In the genomic region with DNA sequence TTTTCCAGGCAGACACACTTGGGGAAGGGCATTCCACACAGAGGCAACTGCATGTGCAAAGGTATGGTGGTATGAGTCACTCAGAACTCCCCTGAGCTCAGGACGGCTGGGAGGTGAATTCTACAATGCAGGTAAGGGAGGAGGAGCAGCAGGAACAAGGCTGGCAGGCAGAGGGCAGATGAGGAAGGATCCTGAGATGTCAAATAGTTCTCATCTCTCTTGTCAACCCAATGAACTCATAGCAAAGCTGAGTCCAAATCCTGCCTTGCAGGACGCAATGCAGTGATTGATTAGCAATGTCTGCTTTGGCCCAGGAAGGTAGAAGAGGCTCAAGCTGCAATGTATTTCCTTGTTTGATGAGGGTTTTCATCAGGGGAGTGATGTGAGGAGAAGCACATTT, we compare ENCODE assay signal across 24 cellular contexts.
A peak's percentile ranks its signal among the peaks of the same experiment; 100 is the strongest.
DNase-seq lines count a peak whose midpoint lies in the region; ATAC-seq, FAIRE-seq and TF ChIP-seq lines count a peak whose summit lies in the region.
"Had no signal": no experiment of that assay in that cellular context is flagged by ENCODE, and none has a peak within 500 bp of the region (broad histone marks: within the 10 kb centered on the region; RNA-seq: fewer than 3 reads in every experiment).

No MANE protein-coding gene starts in this region.

- no peaks in the 10 kb centered on the region for H3K27me3 Mint-ChIP-seq in Caco-2 (ENCODE audit: insufficient read depth, unreplicated experiment)
- H3K27me3 Mint-ChIP-seq: brain; CD8-positive, alpha-beta memory T cell; IgD-negative memory B cell; memory B cell; naive B cell; stimulated activated memory B cell treated with anti-CD40 and anti-IgM and Interleukin-4, amounts not matched to agents 10 μg/mL and 1 μg/mL and 100 μg/mL, for 72 hours had no signal

- no peak for TF ChIP-seq POLR2A in H1 (IDR thresholded peaks at IDR 0.05; ENCODE audit: control extremely low read depth in 1 of 2, low read depth in 2 of 2, low read length in 2 of 2)
- no peak for TF ChIP-seq POLR2A in gastroesophageal sphincter (IDR thresholded peaks at IDR 0.05)

- intact Hi-C loops in Caco-2 (cut with micrococcal nuclease; ENCODE audit: unreplicated experiment) (no loop called here), mucosa of descending colon (cut with DNase I, micrococcal nuclease) (no loop called here)

- 0 out of 4 replicates have a peak, but pooled peaks of 1 of the 2 experiments have one; percentile 18 for TF ChIP-seq RAD21 in H1 (IDR thresholded peaks at IDR 0.05 in 1 of 2, conservative IDR thresholded peaks at IDR 0.05 in 1 of 2; ENCODE audit: low read depth in 2 of 2, low read length in 2 of 2)

- H4K91ac ChIP-seq in H1 (replicated peaks; ENCODE audit: insufficient read length, low read length) = no peak overlapping the region

- no TSS peak for BruUV-seq in Caco-2 (replicated peaks; lab: Mats Ljungman, UMichigan)

- H3K36me3 ChIP-seq in Caco-2 (ENCODE audit: control insufficient read depth, insufficient read depth, low read length) = no peaks in the 10 kb centered on the region
- H3K36me3 ChIP-seq in H1 (ENCODE audit: control insufficient read depth in 2 of 4, insufficient read depth in 4 of 4, low read length in 3 of 4) = no peaks in the 10 kb centered on the region
- no peaks in the 10 kb centered on the region for H3K36me3 ChIP-seq in mucosa of descending colon (ENCODE audit: low read depth)
- no peaks in the 10 kb centered on the region for H3K36me3 ChIP-seq in gastroesophageal sphincter

- no peak overlapping the region for H3K23ac ChIP-seq in H1 (ENCODE audit: insufficient read length)

- H3K4me3 ChIP-seq in Caco-2 (ENCODE audit: low read depth, low read length) (no peak overlapping the region), H1 (ENCODE audit: extremely low read depth in 1 of 4, insufficient read depth in 2 of 4, low read depth in 3 of 4, low read length in 4 of 4) (no peak overlapping the region), mucosa of descending colon (no peak overlapping the region), gastroesophageal sphincter (no peak overlapping the region)

- H3K56ac ChIP-seq in H1 (replicated peaks; ENCODE audit: insufficient read length, low read depth, low read length) = no peak overlapping the region

- H2BK12ac ChIP-seq in H1 (ENCODE audit: low read depth, low read length) = no peak overlapping the region

- no peaks in the 10 kb centered on the region; a peak in 1 of 4 replicates for H3K79me2 ChIP-seq in H1 (ENCODE audit: control insufficient read depth in 1 of 2, insufficient read depth in 2 of 2, low read length in 2 of 2)
- H3K79me2 ChIP-seq: parathyroid adenoma had no signal

- TF ChIP-seq CTCF in Caco-2 (IDR thresholded peaks at IDR 0.05; ENCODE audit: insufficient read depth in 1 of 2, low read depth in 1 of 2, low read length in 1 of 2, severe bottlenecking in 1 of 2, unreplicated experiment in 1 of 2) (no peak), H1 (IDR thresholded peaks at IDR 0.05; ENCODE audit: control extremely low read depth in 1 of 3, insufficient read depth in 1 of 3, low read depth in 1 of 3, low read length in 3 of 3) (peak in 2 of 3 experiments; percentile 29 to 31; a peak in 2 of 4 replicates), mucosa of descending colon (IDR thresholded peaks at IDR 0.05) (no peak), gastroesophageal sphincter (IDR thresholded peaks at IDR 0.05) (no peak)

- no peak overlapping the region for H2AK5ac ChIP-seq in H1 (ENCODE audit: low read depth, low read length)

- no peaks in the 10 kb centered on the region for H3K27me3 ChIP-seq in Caco-2 (replicated peaks; ENCODE audit: control insufficient read depth, insufficient read depth, low read length)
- H3K27me3 ChIP-seq in H1 (replicated peaks in 1 of 4; ENCODE audit: control insufficient read depth in 3 of 4, extremely low read depth in 1 of 4, insufficient read depth in 3 of 4, low read length in 3 of 4) = no peaks in the 10 kb centered on the region
- no peaks in the 10 kb centered on the region for H3K27me3 ChIP-seq in gastroesophageal sphincter

- H2AFZ ChIP-seq in H1 (ENCODE audit: low read length) = no peak overlapping the region
- H2AFZ ChIP-seq: parathyroid adenoma had no signal

- H3K9me3 ChIP-seq in Caco-2 = no peaks in the 10 kb centered on the region
- no peaks in the 10 kb centered on the region for H3K9me3 ChIP-seq in H1 (ENCODE audit: insufficient read depth in 2 of 2, low read depth in 1 of 2, low read length in 1 of 2)
- no peaks in the 10 kb centered on the region for H3K9me3 ChIP-seq in mucosa of descending colon
- no peaks in the 10 kb centered on the region for H3K9me3 ChIP-seq in gastroesophageal sphincter

- no peaks in the 10 kb centered on the region for H3K9me3 Mint-ChIP-seq in Caco-2 (ENCODE audit: unreplicated experiment)
- H3K9me3 Mint-ChIP-seq: CD8-positive, alpha-beta memory T cell; memory B cell had no signal

- no peak overlapping the region for H4K5ac ChIP-seq in H1 (ENCODE audit: insufficient read length, low read depth, low read length)

- peaks cover 2% of the 10 kb centered on the region; the same call in 1 of the 2 replicates for H3K79me1 ChIP-seq in H1 (ENCODE audit: low read depth, low read length)

- no peaks in the 10 kb centered on the region for H3K36me3 Mint-ChIP-seq in Caco-2 (ENCODE audit: insufficient read depth, unreplicated experiment)

- H2BK5ac ChIP-seq in H1 (ENCODE audit: low read depth, low read length) = no peak overlapping the region

- H4K20me1 ChIP-seq in H1 (replicated peaks in 1 of 2; ENCODE audit: control insufficient read depth in 1 of 2, insufficient read depth in 2 of 2, low read length in 2 of 2) = no peaks in the 10 kb centered on the region

- peak overlapping the region; percentile 53 for H3K27ac Mint-ChIP-seq in Caco-2 (ENCODE audit: unreplicated experiment)
- H3K27ac Mint-ChIP-seq: IgD-negative memory B cell; memory B cell; stimulated activated memory B cell treated with anti-CD40 and anti-IgM and Interleukin-4, amounts not matched to agents 10 μg/mL and 1 μg/mL and 100 μg/mL, for 72 hours had no signal

- WGBS in H1 (ENCODE audit: extremely low coverage in 1 of 2, insufficient coverage in 1 of 2, insufficient read length in 1 of 2, insufficient replicate concordance in 2 of 2, low coverage in 1 of 2, low lambda C conversion rate in 2 of 2, missing lambda C conversion rate in 1 of 2), 2 experiments = 53% methylated on average over 2 of the region's 2 CpGs; no CpG with 5 or more reads in 1 of the 2 experiments
- WGBS in gastroesophageal sphincter (ENCODE audit: low coverage in 1 of 2), 2 donors = 74 to 83% methylated on average over 1 to 2 of the region's 2 CpGs

- H3K23me2 ChIP-seq in H1 (ENCODE audit: low read depth, low read length) = peaks cover 2% of the 10 kb centered on the region; the same call in 1 of the 2 replicates

- H4K8ac ChIP-seq in H1 (ENCODE audit: extremely low read depth, insufficient read depth, low read length) = no peak overlapping the region

- no peak overlapping the region for H3K27ac ChIP-seq in H1 (ENCODE audit: low read depth, low read length)
- no peak overlapping the region for H3K27ac ChIP-seq in gastroesophageal sphincter
- H3K27ac ChIP-seq: HL-60, parathyroid adenoma had no signal

- H3K14ac ChIP-seq in H1 (ENCODE audit: insufficient read length) = no peak overlapping the region

- POLR2A ChIA-PET in Caco-2 (lab: Charles Lee) (no interaction called here), H1 (lab: Charles Lee; ENCODE audit: partially characterized antibody) (no interaction called here)

- H3K4me1 Mint-ChIP-seq in Caco-2 (ENCODE audit: low read depth, unreplicated experiment) = peaks cover 14% of the 10 kb centered on the region

- no peak overlapping the region for H3K4me2 ChIP-seq in H1 (ENCODE audit: insufficient read depth in 1 of 2, low read depth in 2 of 2, low read length in 2 of 2)

- H3K18ac ChIP-seq in H1 (ENCODE audit: extremely low read depth, low read length) = no peak overlapping the region

- H3K4ac ChIP-seq in H1 (replicated peaks; ENCODE audit: insufficient read length, low read depth, low read length) = no peak overlapping the region

- FAIRE-seq in H1 (lab: Jason Lieb, UNC) = peak; percentile 39

- DNase-seq in Caco-2 (peak; percentile 37 to 51), HT-29 (ENCODE audit: low spot score) (peak; percentile 25), H1 (ENCODE audit: low read depth in 1 of 2, low spot score in 2 of 2) (peak in 1 of 2 experiments; percentile 38), mucosa of descending colon (no peak), left lobe of liver (ENCODE audit: low spot score) (no peak)
- DNase-seq: activated CD4-positive, alpha-beta T cell treated with anti-CD3 and anti-CD28 coated beads for 48 hours; activated CD8-positive, alpha-beta memory T cell treated with anti-CD3 and anti-CD28 coated beads, Interleukin-2, amount 50 U/mL, for 48 hours; activated effector memory CD4-positive, alpha-beta T cell treated with anti-CD3 and anti-CD28 coated beads, Interleukin-2, amount 50 U/mL, for 16 hours; CD8-positive, alpha-beta memory T cell; cortex of kidney; DND-41; hippocampal formation; naive B cell; NCI-H146; NCI-H69; SHP77 treated with DMSO at 0.1 percent for 48 hours had no signal

- CTCF ChIA-PET in Caco-2 (lab: Charles Lee) (no interaction called here), H1 (lab: Charles Lee; ENCODE audit: partially characterized antibody) (interaction anchor here (0.7 to 3.2 kb wide), 6 partner anchors 15 to 336 kb away, joined by 3 to 13 read pairs (median 3); no protein-coding TSS in a partner anchor)

- ATAC-seq in mucosa of descending colon (peak; percentile 71), HG02588 (IDR thresholded peaks at IDR 0.05; ENCODE audit: unreplicated experiment) (no peak), gastroesophageal sphincter (no peak), left lobe of liver (no peak)
- ATAC-seq: stimulated activated memory B cell treated with anti-CD40 and anti-IgM and Interleukin-4, amounts not matched to agents 10 μg/mL and 1 μg/mL and 100 μg/mL, for 72 hours had no signal

- no peak overlapping the region for H2BK120ac ChIP-seq in H1 (replicated peaks; ENCODE audit: low read depth, low read length)

- no peak for TF ChIP-seq EP300 in H1 (IDR thresholded peaks at IDR 0.05; ENCODE audit: borderline replicate concordance in 1 of 2, low read depth in 2 of 2, low read length in 2 of 2)
- TF ChIP-seq EP300 in gastroesophageal sphincter (IDR thresholded peaks at IDR 0.05) = no peak

- no peak overlapping the region for H2BK15ac ChIP-seq in H1 (ENCODE audit: low read length)

- peak overlapping the region; percentile 29 for H3K4me3 Mint-ChIP-seq in Caco-2 (ENCODE audit: unreplicated experiment)
- H3K4me3 Mint-ChIP-seq: brain; CD8-positive, alpha-beta memory T cell; IgD-negative memory B cell; memory B cell; naive B cell; stimulated activated memory B cell treated with anti-CD40 and anti-IgM and Interleukin-4, amounts not matched to agents 10 μg/mL and 1 μg/mL and 100 μg/mL, for 72 hours had no signal

- H3K9ac ChIP-seq in H1 (replicated peaks in 1 of 4; ENCODE audit: extremely low read depth in 1 of 4, low read depth in 3 of 4, low read length in 3 of 4) = no peak overlapping the region
- H3K9ac ChIP-seq: parathyroid adenoma had no signal

- no peaks in the 10 kb centered on the region for H3K4me1 ChIP-seq in Caco-2
- peaks cover 0 to 20% (median 0%) of the 10 kb centered on the region in 4 experiments; a peak in 2 of 7 replicates for H3K4me1 ChIP-seq in H1 (replicated peaks in 1 of 4; ENCODE audit: control insufficient read depth in 3 of 4, insufficient read depth in 4 of 4, low read length in 3 of 4)
- H3K4me1 ChIP-seq in mucosa of descending colon (ENCODE audit: low read depth) = no peaks in the 10 kb centered on the region
- peaks cover 6 to 37% (median 6%) of the 10 kb centered on the region in 3 donors for H3K4me1 ChIP-seq in gastroesophageal sphincter

- H2BK20ac ChIP-seq in H1 (ENCODE audit: low read length) = no peak overlapping the region

Comparison
In these comparisons a context has a peak if more than half of its experiments do, and no peak if none do; other contexts are left out.
1. DNase-seq: peak in Caco-2 (2 of 2) and HT-29 (single experiment); none in mucosa of descending colon (0 of 3) and left lobe of liver (single experiment).
2. CTCF ChIP-seq: peak in H1 (2 of 3); none in Caco-2 (0 of 2), mucosa of descending colon (single experiment) and gastroesophageal sphincter (0 of 4).